In genomic region chr11:3824714-3825472, GRCh38 we compare ENCODE assay signal across 8 cellular contexts. TPM values are rescaled to one million over a fixed set of nuclear protein-coding genes. Genes with fewer than 3 reads are reported as not detected.
A peak's percentile ranks its signal among the peaks of the same experiment; 100 is the strongest.
DNase-seq lines count a peak whose midpoint lies in the region; TF ChIP-seq lines count a peak whose summit lies in the region.

No MANE protein-coding gene starts in this region.

- H3K27me3 Mint-ChIP-seq in activated CD4-positive, alpha-beta memory T cell treated with anti-CD3 and anti-CD28 coated beads, Interleukin-2, amount 10 ng/mL, durations not matched to agents 7 days and 5 days: no peaks in the 10 kb centered on the region
- peaks cover 18% of the 10 kb centered on the region for H3K27me3 Mint-ChIP-seq in endothelial cell (ENCODE audit: unreplicated experiment)
- no peaks in the 10 kb centered on the region for H3K27me3 Mint-ChIP-seq in nephron progenitor cell (ENCODE audit: low read depth, poor library complexity)

- CTCF ChIA-PET in HEK293T (lab: Yijun Ruan, JAX): interaction anchor here (0.7 to 1.7 kb wide), 3 partner anchors 12 to 44 kb away, joined by 3 to 8 read pairs (median 4); partner anchors contain the start of gene RHOG
- CTCF ChIA-PET in activated CD4-positive, alpha-beta memory T cell treated with anti-CD3 and anti-CD28 coated beads, Interleukin-2, amount 10 ng/mL, durations not matched to agents 7 days and 5 days (lab: Charles Lee): interaction anchor here (0.6 to 3.8 kb wide), 12 partner anchors 9 to 272 kb away, joined by 3 to 34 read pairs (median 4); partner anchors contain the start of gene RHOG

- H3K4me3 Mint-ChIP-seq in activated CD4-positive, alpha-beta memory T cell treated with anti-CD3 and anti-CD28 coated beads, Interleukin-2, amount 10 ng/mL, durations not matched to agents 7 days and 5 days: no peak overlapping the region
- no peak overlapping the region for H3K4me3 Mint-ChIP-seq in endothelial cell (ENCODE audit: unreplicated experiment)
- H3K4me3 Mint-ChIP-seq in nephron progenitor cell: no peak overlapping the region

- H3K9me3 ChIP-seq in thyroid gland: no peaks in the 10 kb centered on the region

- TF ChIP-seq POLR2A in NB4 (IDR thresholded peaks at IDR 0.05; ENCODE audit: extremely low read depth, insufficient read length) (no peak), thyroid gland (IDR thresholded peaks at IDR 0.05) (no peak)

- H3K36me3 ChIP-seq in thyroid gland: peaks cover 12 to 17% of the 10 kb centered on the region in 2 donors

- no peaks in the 10 kb centered on the region for H3K27me3 ChIP-seq in thyroid gland

- H3K27ac Mint-ChIP-seq in activated CD4-positive, alpha-beta memory T cell treated with anti-CD3 and anti-CD28 coated beads, Interleukin-2, amount 10 ng/mL, durations not matched to agents 7 days and 5 days: peak overlapping the region; percentile 56
- H3K27ac Mint-ChIP-seq in endothelial cell (ENCODE audit: unreplicated experiment): peak overlapping the region; percentile 67
- H3K27ac Mint-ChIP-seq in nephron progenitor cell: peak overlapping the region; percentile 95

- peak; percentile 97 for TF ChIP-seq CTCF in NB4 (IDR thresholded peaks at IDR 0.05; ENCODE audit: low read depth, low read length)
- peak; percentile 85 for TF ChIP-seq CTCF in endothelial cell (IDR thresholded peaks at IDR 0.05; ENCODE audit: unreplicated experiment)
- TF ChIP-seq CTCF in nephron progenitor cell (IDR thresholded peaks at IDR 0.05): peak; percentile 45
- peak in 5 of 6 experiments; percentile 7 to 57 (median 43) for TF ChIP-seq CTCF in thyroid gland (IDR thresholded peaks at IDR 0.05)

- peaks cover 50% of the 10 kb centered on the region for H3K36me3 Mint-ChIP-seq in activated CD4-positive, alpha-beta memory T cell treated with anti-CD3 and anti-CD28 coated beads, Interleukin-2, amount 10 ng/mL, durations not matched to agents 7 days and 5 days (ENCODE audit: low read depth)
- H3K36me3 Mint-ChIP-seq in endothelial cell (ENCODE audit: low read depth, unreplicated experiment) (peaks cover 28% of the 10 kb centered on the region), nephron progenitor cell (ENCODE audit: low read depth) (peaks cover 56% of the 10 kb centered on the region)

- 74 to 79% methylated on average over 18 of the region's 18 CpGs for WGBS in thyroid gland, 2 donors

- POLR2A ChIA-PET in HEK293T (lab: Yijun Ruan, JAX): interaction anchor here (1.0 kb wide), 1 partner anchor 30 kb away, joined by 4 read pairs; no protein-coding TSS in a partner anchor
- POLR2A ChIA-PET in activated CD4-positive, alpha-beta memory T cell treated with anti-CD3 and anti-CD28 coated beads, Interleukin-2, amount 10 ng/mL, durations not matched to agents 7 days and 5 days (lab: Charles Lee): interaction anchor here (0.6 to 5.9 kb wide), 5 partner anchors 12 to 248 kb away, joined by 3 to 45 read pairs (median 6); partner anchors contain the start of genes RHOG and STIM1

- H3K27ac ChIP-seq in thyroid gland: no peak overlapping the region

- intact Hi-C loops in thyroid gland (cut with DNase I): no loop called here

- DNase-seq in NCI-H1105 (lab: John Stamatoyannopoulos, UW) (peak; percentile 3), NCI-H1105 treated with DMSO at 0.1 percent for 48 hours (lab: John Stamatoyannopoulos, UW) (no peak), HEK293T (ENCODE audit: extremely low spot score) (peak; percentile 88), NB4 (ENCODE audit: low read depth) (peak; percentile 89), endothelial cell (ENCODE audit: low spot score) (peak; percentile 92), nephron progenitor cell (peak; percentile 52), thyroid gland (peak in 1 of 2 donors; percentile 40)
- peak; percentile 82 for DNase-seq in activated CD4-positive, alpha-beta memory T cell treated with anti-CD3 and anti-CD28 coated beads, Interleukin-2, amount 10 ng/mL, durations not matched to agents 7 days and 5 days

- H3K4me3 ChIP-seq in NB4 (ENCODE audit: low read depth, low read length): no peak overlapping the region
- no peak overlapping the region for H3K4me3 ChIP-seq in thyroid gland (replicated peaks in 1 of 3)

- H3K4me1 Mint-ChIP-seq in activated CD4-positive, alpha-beta memory T cell treated with anti-CD3 and anti-CD28 coated beads, Interleukin-2, amount 10 ng/mL, durations not matched to agents 7 days and 5 days: peaks cover 30% of the 10 kb centered on the region
- H3K4me1 Mint-ChIP-seq in endothelial cell (ENCODE audit: unreplicated experiment) (peaks cover 17% of the 10 kb centered on the region), nephron progenitor cell (peaks cover 37% of the 10 kb centered on the region)

- H3K9me3 Mint-ChIP-seq in activated CD4-positive, alpha-beta memory T cell treated with anti-CD3 and anti-CD28 coated beads, Interleukin-2, amount 10 ng/mL, durations not matched to agents 7 days and 5 days: no peaks in the 10 kb centered on the region
- H3K9me3 Mint-ChIP-seq in endothelial cell (ENCODE audit: unreplicated experiment) (no peaks in the 10 kb centered on the region), nephron progenitor cell (no peaks in the 10 kb centered on the region)

- H3K4me1 ChIP-seq in thyroid gland: no peaks in the 10 kb centered on the region

TF ChIP-seq in HEK293T, 16 proteins besides CTCF, POLR2A, EP300 and RAD21:
- no peak for TF ChIP-seq ELF4 (IDR thresholded peaks at IDR 0.05)
- TF ChIP-seq CTBP1 (IDR thresholded peaks at IDR 0.05; ENCODE audit: borderline replicate concordance): no peak
- no peak for TF ChIP-seq NFRKB (IDR thresholded peaks at IDR 0.05)
- no peak for TF ChIP-seq BHLHE40 (IDR thresholded peaks at IDR 0.05; ENCODE audit: borderline replicate concordance)
- no peak for TF ChIP-seq SUZ12 (IDR thresholded peaks at IDR 0.05)
- no peak for TF ChIP-seq LEF1 (IDR thresholded peaks at IDR 0.05; ENCODE audit: borderline replicate concordance)
- no peak for TF ChIP-seq TARDBP (IDR thresholded peaks at IDR 0.05)
- TF ChIP-seq PKNOX1 (IDR thresholded peaks at IDR 0.05): no peak
- no peak for TF ChIP-seq ARNT (IDR thresholded peaks at IDR 0.05)
- no peak for TF ChIP-seq HDGF (IDR thresholded peaks at IDR 0.05; ENCODE audit: borderline replicate concordance)
- no peak for TF ChIP-seq FOXA1 (IDR thresholded peaks at IDR 0.05)
- no peak for TF ChIP-seq ZNF384 (IDR thresholded peaks at IDR 0.05)
- TF ChIP-seq SP1 (IDR thresholded peaks at IDR 0.05): no peak

RNA-seq across cellular contexts. Expression of gene RHOG, which starts 15.9 kb away (rescaled TPM):
- 100 to 1,000 TPM; 192 to 201 TPM for total RNA-seq in activated CD4-positive, alpha-beta memory T cell treated with anti-CD3 and anti-CD28 coated beads, Interleukin-2, amount 10 ng/mL, durations not matched to agents 7 days and 5 days
- total RNA-seq in endothelial cell (ENCODE audit: unreplicated experiment): 76.5 TPM
- 10 to 100 TPM; 17.3 to 39.0 (median 27.8) TPM for total RNA-seq in thyroid gland

RNA-seq across cellular contexts. Expression of gene PGAP2, which starts 16.5 kb away (rescaled TPM):
- total RNA-seq in activated CD4-positive, alpha-beta memory T cell treated with anti-CD3 and anti-CD28 coated beads, Interleukin-2, amount 10 ng/mL, durations not matched to agents 7 days and 5 days: 10 to 100 TPM; 18.0 to 19.0 TPM
- 22.7 TPM for total RNA-seq in endothelial cell (ENCODE audit: unreplicated experiment)
- 10 to 100 TPM; 24.6 to 36.5 (median 30.5) TPM for total RNA-seq in thyroid gland

RNA-seq across cellular contexts. Expression of gene NUP98, which starts 27.5 kb away (rescaled TPM):
- total RNA-seq in activated CD4-positive, alpha-beta memory T cell treated with anti-CD3 and anti-CD28 coated beads, Interleukin-2, amount 10 ng/mL, durations not matched to agents 7 days and 5 days: 10 to 100 TPM; 93.9 to 95.2 TPM
- total RNA-seq in endothelial cell (ENCODE audit: unreplicated experiment): 59.9 TPM
- total RNA-seq in thyroid gland: 100 to 1,000 TPM; 117 to 188 (median 160) TPM

RNA-seq across cellular contexts. Expression of gene STIM1, which starts 30.6 kb away (rescaled TPM):
- total RNA-seq in activated CD4-positive, alpha-beta memory T cell treated with anti-CD3 and anti-CD28 coated beads, Interleukin-2, amount 10 ng/mL, durations not matched to agents 7 days and 5 days: 100 to 1,000 TPM; 111 to 113 TPM
- total RNA-seq in endothelial cell (ENCODE audit: unreplicated experiment): 35.9 TPM
- total RNA-seq in thyroid gland: 10 to 100 TPM; 54.3 to 89.2 (median 71.0) TPM

Comparison
In these comparisons a context has a peak if more than half of its experiments do, and no peak if none do; other contexts are left out.
1. CTCF ChIP-seq: peak in every context shown above with its lines; median percentile 97 in NB4; 85 in endothelial cell; 45 in nephron progenitor cell; 43 in thyroid gland.